In genomic region chr17:76453431-76453743, GRCh38 we compare ENCODE assay signal across 1 cellular context.
TF ChIP-seq lines count a peak whose summit lies in the region.

No MANE protein-coding gene starts in this region.

TF ChIP-seq in GM23338, 12 proteins besides CTCF, POLR2A, EP300 and RAD21 (continued from another document):
- TF ChIP-seq ZNF462 (CRISPR knock-in tag; IDR thresholded peaks at IDR 0.05) = no peak
- no peak for TF ChIP-seq ZNF114 (CRISPR knock-in tag; IDR thresholded peaks at IDR 0.05)
